ENCODE assay signal across 8 cellular contexts in the genomic region with DNA sequence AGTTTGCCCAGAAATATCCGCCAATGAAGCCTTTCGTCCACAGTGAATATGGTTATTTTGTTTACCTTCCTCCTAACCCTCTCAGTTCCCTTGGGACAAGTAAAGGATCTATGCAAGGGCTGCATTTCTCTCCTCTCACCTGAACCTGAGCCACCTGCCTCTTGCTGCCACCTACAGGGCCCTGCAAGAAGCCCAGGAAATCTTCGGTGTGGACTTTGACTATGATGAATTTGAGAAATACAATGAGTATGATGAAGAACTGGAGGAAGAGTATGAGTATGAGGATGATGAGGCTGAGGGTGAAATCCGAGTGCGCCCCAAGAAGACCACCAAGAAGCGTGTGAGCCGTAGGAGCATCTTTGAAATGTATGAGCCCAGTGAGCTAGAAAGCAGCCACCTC. TPM values are rescaled to one million over a fixed set of nuclear protein-coding genes. Genes with fewer than 3 reads are reported as not detected.
DNase-seq lines count a peak whose midpoint lies in the region; FAIRE-seq and TF ChIP-seq lines count a peak whose summit lies in the region.

No MANE protein-coding gene starts in this region.

- intact Hi-C loops in colonic mucosa (cut with DNase I): no loop called here

- H3K9me3 ChIP-seq in colonic mucosa (no peaks in the 10 kb centered on the region), small intestine (ENCODE audit: control insufficient read depth, low read depth) (no peaks in the 10 kb centered on the region)

- no peak overlapping the region for H3K4me3 ChIP-seq in colonic mucosa
- H3K4me3 ChIP-seq in small intestine (ENCODE audit: low read depth in 1 of 2, low read length in 2 of 2): no peak overlapping the region

- H3K27ac ChIP-seq in colonic mucosa: no peak overlapping the region
- H3K27ac ChIP-seq in small intestine (ENCODE audit: low read depth in 1 of 2, low read length in 1 of 2): no peak overlapping the region

- WGBS in small intestine, 3 donors: 74 to 81% (median 78%) methylated on average over 7 of the region's 7 CpGs

- TF ChIP-seq CTCF in colonic mucosa (IDR thresholded peaks at IDR 0.05): peak; percentile 32

- H3K4me1 ChIP-seq in colonic mucosa (no peaks in the 10 kb centered on the region), small intestine (ENCODE audit: control insufficient read depth in 2 of 2, insufficient read depth in 1 of 2, low read depth in 1 of 2, low read length in 1 of 2) (no peaks in the 10 kb centered on the region)

- peaks cover 41% of the 10 kb centered on the region for H3K36me3 ChIP-seq in colonic mucosa
- peaks cover 36 to 51% of the 10 kb centered on the region in 2 donors for H3K36me3 ChIP-seq in small intestine (ENCODE audit: control insufficient read depth in 2 of 2, insufficient read depth in 2 of 2, low read length in 2 of 2)

- H3K27me3 ChIP-seq in colonic mucosa: no peaks in the 10 kb centered on the region
- no peaks in the 10 kb centered on the region for H3K27me3 ChIP-seq in small intestine (ENCODE audit: control insufficient read depth in 2 of 2, insufficient read depth in 2 of 2, low read length in 2 of 2)

- peak; percentile 16 for DNase-seq in activated T-cell treated with anti-CD3 and anti-CD28 coated beads, Interleukin-2, amount 50 U/mL, for 1 hour
- DNase-seq in activated T-cell treated with anti-CD3 and anti-CD28 coated beads, Interleukin-2, amount 50 U/mL, for 48 hours: no peak
- DNase-seq in NCI-H460 (ENCODE audit: extremely low read depth, low read depth): peak; percentile 18
- DNase-seq in colonic mucosa: no peak
- peak; percentile 63 for DNase-seq in small intestine
- DNase-seq in NCI-H1930 (lab: John Stamatoyannopoulos, UW): no peak
- DNase-seq in AG20443 (ENCODE audit: low spot score): no peak
- no peak for DNase-seq in NCI-H146 treated with DMSO at 0.1 percent for 48 hours (lab: John Stamatoyannopoulos, UW; ENCODE audit: unreplicated experiment)

- H3K9ac ChIP-seq in colonic mucosa (ENCODE audit: low read depth in 2 of 2, low read length in 2 of 2): no peak overlapping the region

- FAIRE-seq in small intestine (lab: Jason Lieb, UNC): no peak

RNA-seq across cellular contexts. Expression of a gene that starts 14.0 kb away (rescaled TPM):
- total RNA-seq in NCI-H460 (2014; rRNA removed; shearing (Covaris generic)): 26.7 and 33.3 TPM in 2 replicates
- polyA plus RNA-seq in NCI-H460 (2014; cell fraction: nucleus; rRNA removed): 30.9 and 34.2 TPM in 2 replicates
- total RNA-seq in colonic mucosa: 10 to 100 TPM; 40.1 to 47.1 TPM
- 10 to 100 TPM; 26.4 to 29.2 (median 28.9) TPM for polyA plus RNA-seq in small intestine

RNA-seq across cellular contexts. Expression of a gene that starts 14.3 kb away (rescaled TPM):
- total RNA-seq in NCI-H460 (2014; rRNA removed; shearing (Covaris generic)): 49.5 and 52.6 TPM in 2 replicates
- 48.8 and 52.2 TPM in 2 replicates for polyA plus RNA-seq in NCI-H460 (2014; cell fraction: nucleus; rRNA removed)
- total RNA-seq in colonic mucosa: 10 to 100 TPM; 50.7 to 56.4 TPM
- polyA plus RNA-seq in small intestine: 10 to 100 TPM; 45.4 to 50.8 (median 48.4) TPM

RNA-seq across cellular contexts. Expression of a gene that starts 31.0 kb away (rescaled TPM):
- 109 and 134 TPM in 2 replicates for total RNA-seq in NCI-H460 (2014; rRNA removed; shearing (Covaris generic))
- polyA plus RNA-seq in NCI-H460 (2014; cell fraction: nucleus; rRNA removed): 90.5 and 108 TPM in 2 replicates
- 100 to 1,000 TPM; 114 to 202 TPM for total RNA-seq in colonic mucosa
- polyA plus RNA-seq in small intestine: 10 to 100 TPM; 15.7 to 41.6 (median 19.5) TPM

RNA-seq across cellular contexts. Expression of a gene that starts 35.7 kb away (rescaled TPM):
- total RNA-seq in NCI-H460 (2014; rRNA removed; shearing (Covaris generic)): 3.4 and 3.6 TPM in 2 replicates
- polyA plus RNA-seq in NCI-H460 (2014; cell fraction: nucleus; rRNA removed): 28.6 and 64.3 TPM in 2 replicates
- 1 to 10 TPM; 1.0 to 2.5 TPM for total RNA-seq in colonic mucosa
- 1 to 10 TPM; 2.3 to 5.4 (median 4.1) TPM for polyA plus RNA-seq in small intestine

RNA-seq across cellular contexts. Expression of a gene that starts 41.7 kb away (rescaled TPM):
- total RNA-seq in NCI-H460 (2014; rRNA removed; shearing (Covaris generic)): 170 and 179 TPM in 2 replicates
- polyA plus RNA-seq in NCI-H460 (2014; cell fraction: nucleus; rRNA removed): 339 and 432 TPM in 2 replicates
- 10 to 100 TPM in 1 of 2 donors, 1 to 10 TPM in 1; 6.2 to 14.0 TPM for total RNA-seq in colonic mucosa
- 10 to 100 TPM in 2 of 3 donors, 1 to 10 TPM in 1; 4.2 to 33.5 (median 31.0) TPM for polyA plus RNA-seq in small intestine

Comparison
In these comparisons a context has a peak if more than half of its experiments do, and no peak if none do; other contexts are left out.
1. DNase-seq: peak in activated T-cell treated with anti-CD3 and anti-CD28 coated beads, Interleukin-2, amount 50 U/mL, for 1 hour (single experiment), NCI-H460 (single experiment) and small intestine (single experiment); none in activated T-cell treated with anti-CD3 and anti-CD28 coated beads, Interleukin-2, amount 50 U/mL, for 48 hours (0 of 2), colonic mucosa (single experiment), NCI-H1930 (0 of 2), AG20443 (single experiment) and NCI-H146 treated with DMSO at 0.1 percent for 48 hours (single experiment).